ENCODE assay signal across 1 cellular context in genomic region chr19:51904331-51905165, GRCh38.
TF ChIP-seq lines count a peak whose summit lies in the region.

TSS of gene ZNF649 (minus strand) at chr19:51905017. CDS start at chr19:51900107, 4,910 bp downstream.

TF ChIP-seq in K562, 482 proteins besides CTCF, POLR2A, EP300 and RAD21 (continued from another document and continues in another):
- TF ChIP-seq ZBTB40 (IDR thresholded peaks at IDR 0.05) (peak; percentile 55; the same call in 1 of the 2 replicates), ZBTB40 (CRISPR knock-in tag; IDR thresholded peaks at IDR 0.05) (no peak), MGA (IDR thresholded peaks at IDR 0.05) (peak; percentile 86), CBX2 (IDR thresholded peaks at IDR 0.05; ENCODE audit: insufficient read depth, low read length, poor library complexity, severe bottlenecking) (no peak), MED1 (CRISPR knock-in tag; IDR thresholded peaks at IDR 0.05; ENCODE audit: borderline replicate concordance) (no peak), STAT5A (IDR thresholded peaks at IDR 0.05; ENCODE audit: borderline replicate concordance, low read length) (no peak), ZNF407 (IDR thresholded peaks at IDR 0.05; ENCODE audit: low read depth) (peak; percentile 87), ZNF444 (CRISPR knock-in tag; IDR thresholded peaks at IDR 0.05) (no peak), HNRNPH1 (optimal IDR thresholded peaks at IDR 0.05; ENCODE audit: low read depth, low read length) (no peak), FOXK1 (CRISPR knock-in tag; IDR thresholded peaks at IDR 0.05; ENCODE audit: borderline replicate concordance) (peak; percentile 76; the same call in 1 of the 2 replicates), MAFK (IDR thresholded peaks at IDR 0.05; ENCODE audit: low read length) (no peak), CTBP1 (IDR thresholded peaks at IDR 0.05; ENCODE audit: borderline replicate concordance) (peak; percentile 41; the same call in 1 of the 2 replicates), KHSRP (IDR thresholded peaks at IDR 0.05) (no peak), THRB (CRISPR knock-in tag; conservative IDR thresholded peaks at IDR 0.05) (peak; percentile 75; the same call in 1 of the 2 replicates), NCOA1 (IDR thresholded peaks at IDR 0.05; ENCODE audit: low read depth) (peak; percentile 54; the same call in 1 of the 2 replicates), SMARCB1 (IDR thresholded peaks at IDR 0.05; ENCODE audit: insufficient read length, low read depth) (no peak)
